In genomic region chr1:46486432-46487015, GRCh38 we compare ENCODE assay signal across 17 cellular contexts. TPM values are rescaled to one million over a fixed set of nuclear protein-coding genes. Genes with fewer than 3 reads are reported as not detected.
DNase-seq lines count a peak whose midpoint lies in the region; ATAC-seq and TF ChIP-seq lines count a peak whose summit lies in the region.
"Had no signal": no experiment of that assay in that cellular context is flagged by ENCODE, and none has a peak within 500 bp of the region (broad histone marks: within the 10 kb centered on the region; RNA-seq: fewer than 3 reads in every experiment).

No MANE protein-coding gene starts in this region.

- H3K4me1 Mint-ChIP-seq in endodermal cell = peaks cover 42% of the 10 kb centered on the region
- peaks cover 51% of the 10 kb centered on the region for H3K4me1 Mint-ChIP-seq in neural progenitor cell
- peaks cover 17% of the 10 kb centered on the region for H3K4me1 Mint-ChIP-seq in mesothelial cell of epicardium
- peaks cover 12% of the 10 kb centered on the region for H3K4me1 Mint-ChIP-seq in activated CD4-positive, alpha-beta T cell treated with anti-CD3 and anti-CD28 coated beads, Interleukin-2, amount 10 ng/mL, durations not matched to agents 24 days and 14 days

- H3K27ac ChIP-seq in endodermal cell (ENCODE audit: low read depth, low read length) (no peak overlapping the region), neural progenitor cell (no peak overlapping the region), aorta (ENCODE audit: low read depth in 1 of 2, low read length in 2 of 2) (no peak overlapping the region)
- H3K27ac ChIP-seq: BLaER1 treated with 17β-estradiol and CSF1 and Interleukin-3, amounts not matched to agents 10 nM and 100 nM had no signal

- intact Hi-C loops in aorta (cut with DNase I) = no loop called here
- intact Hi-C loops in activated CD4-positive, alpha-beta T cell treated with anti-CD3 and anti-CD28 coated beads, Interleukin-2, amount 10 ng/mL, durations not matched to agents 24 days and 14 days (cut with micrococcal nuclease) = loop anchor here (10.0 kb wide), 1 partner anchor 948 kb away; the partner anchor contains the start of gene FOXD2

- no peak overlapping the region for H3K4me2 ChIP-seq in neural progenitor cell
- H3K4me2 ChIP-seq: BLaER1 treated with 17β-estradiol and CSF1 and Interleukin-3, amounts not matched to agents 10 nM and 100 nM had no signal

- H3K9me3 ChIP-seq in endodermal cell (ENCODE audit: control insufficient read depth, low read length) (no peaks in the 10 kb centered on the region), neural progenitor cell (ENCODE audit: low read depth) (no peaks in the 10 kb centered on the region), aorta (ENCODE audit: control insufficient read depth, low read length) (no peaks in the 10 kb centered on the region)
- H3K9me3 ChIP-seq: BLaER1 treated with 17β-estradiol and CSF1 and Interleukin-3, amounts not matched to agents 10 nM and 100 nM had no signal

- WGBS in endodermal cell (ENCODE audit: insufficient coverage in 1 of 2, insufficient read length in 1 of 2), 2 experiments = 75 to 82% methylated on average over 4 to 8 of the region's 8 CpGs
- 91 to 94% methylated on average over 8 of the region's 8 CpGs for WGBS in aorta, 2 donors

- H4K20me1 ChIP-seq in neural progenitor cell (ENCODE audit: low read depth) = peaks cover 88% of the 10 kb centered on the region

- H3K9ac ChIP-seq in endodermal cell (ENCODE audit: extremely low read depth, low read length, poor library complexity, severe bottlenecking) (no peak overlapping the region), neural progenitor cell (no peak overlapping the region)
- H3K9ac ChIP-seq: BLaER1 treated with 17β-estradiol and CSF1 and Interleukin-3, amounts not matched to agents 10 nM and 100 nM had no signal

- H3K4me3 Mint-ChIP-seq in endodermal cell (peak overlapping the region; percentile 22), neural progenitor cell (peak overlapping the region; percentile 38), mesothelial cell of epicardium (no peak overlapping the region)
- H3K4me3 Mint-ChIP-seq in activated CD4-positive, alpha-beta T cell treated with anti-CD3 and anti-CD28 coated beads, Interleukin-2, amount 10 ng/mL, durations not matched to agents 24 days and 14 days = no peak overlapping the region
- H3K4me3 Mint-ChIP-seq: CD4-positive, CD25-positive, alpha-beta regulatory T cell; HFFc6 had no signal

- peaks cover 95% of the 10 kb centered on the region for H3K27me3 ChIP-seq in H7 (ENCODE audit: control insufficient read depth, insufficient read depth, low read length)
- H3K27me3 ChIP-seq in endodermal cell (ENCODE audit: control insufficient read depth, insufficient read depth, low read length, poor library complexity, severe bottlenecking) = peaks cover 92% of the 10 kb centered on the region
- peaks cover 100% of the 10 kb centered on the region for H3K27me3 ChIP-seq in neural progenitor cell
- no peaks in the 10 kb centered on the region for H3K27me3 ChIP-seq in aorta (ENCODE audit: control insufficient read depth in 1 of 2, insufficient read depth in 2 of 2, low read length in 1 of 2)

- peaks cover 47% of the 10 kb centered on the region for H3F3A ChIP-seq in neural progenitor cell (ENCODE audit: low read depth)

- H3K4me3 ChIP-seq in H7 (ENCODE audit: insufficient read depth, low read depth, low read length) = no peak overlapping the region
- H3K4me3 ChIP-seq in endodermal cell (ENCODE audit: low read length) = no peak overlapping the region
- H3K4me3 ChIP-seq in neural progenitor cell = no peak overlapping the region
- no peak overlapping the region for H3K4me3 ChIP-seq in aorta (ENCODE audit: low read length in 2 of 2)
- H3K4me3 ChIP-seq: BLaER1 treated with 17β-estradiol and CSF1 and Interleukin-3, amounts not matched to agents 10 nM and 100 nM had no signal

- H3K4me1 ChIP-seq in endodermal cell (ENCODE audit: control insufficient read depth, insufficient read depth, low read length) = peaks cover 6% of the 10 kb centered on the region
- H3K4me1 ChIP-seq in neural progenitor cell = peaks cover 51% of the 10 kb centered on the region
- no peaks in the 10 kb centered on the region for H3K4me1 ChIP-seq in aorta (ENCODE audit: control insufficient read depth in 1 of 2, insufficient read depth in 2 of 2, low read length in 2 of 2)

- no peak for ATAC-seq in aorta (ENCODE audit: low FRiP score)

- H3K36me3 Mint-ChIP-seq in endodermal cell (ENCODE audit: low read depth) (no peaks in the 10 kb centered on the region), neural progenitor cell (no peaks in the 10 kb centered on the region), mesothelial cell of epicardium (no peaks in the 10 kb centered on the region)
- peaks cover 5% of the 10 kb centered on the region for H3K36me3 Mint-ChIP-seq in activated CD4-positive, alpha-beta T cell treated with anti-CD3 and anti-CD28 coated beads, Interleukin-2, amount 10 ng/mL, durations not matched to agents 24 days and 14 days (ENCODE audit: low read depth)
- H3K36me3 Mint-ChIP-seq: CD4-positive, CD25-positive, alpha-beta regulatory T cell; IgD-negative memory B cell had no signal

- no peak overlapping the region for H2AFZ ChIP-seq in neural progenitor cell (replicated peaks)

- TF ChIP-seq CTCF in endodermal cell (conservative IDR thresholded peaks at IDR 0.05) (no peak), neural progenitor cell (IDR thresholded peaks at IDR 0.05) (no peak), mesothelial cell of epicardium (IDR thresholded peaks at IDR 0.05; ENCODE audit: unreplicated experiment) (no peak)

- H3K79me2 ChIP-seq in neural progenitor cell (ENCODE audit: low read depth) = no peaks in the 10 kb centered on the region

- H3K27me3 Mint-ChIP-seq in endodermal cell (ENCODE audit: insufficient read depth) = peaks cover 99% of the 10 kb centered on the region
- peaks cover 84% of the 10 kb centered on the region for H3K27me3 Mint-ChIP-seq in neural progenitor cell (ENCODE audit: insufficient read depth, low read depth)
- peaks cover 98% of the 10 kb centered on the region for H3K27me3 Mint-ChIP-seq in mesothelial cell of epicardium (ENCODE audit: low read depth)
- peaks cover 81% of the 10 kb centered on the region for H3K27me3 Mint-ChIP-seq in activated CD4-positive, alpha-beta T cell treated with anti-CD3 and anti-CD28 coated beads, Interleukin-2, amount 10 ng/mL, durations not matched to agents 24 days and 14 days

- H3K36me3 ChIP-seq in H7 (replicated peaks; ENCODE audit: control insufficient read depth, insufficient read depth, low read length) (no peaks in the 10 kb centered on the region), endodermal cell (ENCODE audit: control insufficient read depth, insufficient read depth, low read length) (no peaks in the 10 kb centered on the region), neural progenitor cell (no peaks in the 10 kb centered on the region), aorta (ENCODE audit: control insufficient read depth in 1 of 2, insufficient read depth in 2 of 2, low read length in 1 of 2) (no peaks in the 10 kb centered on the region)
- H3K36me3 ChIP-seq: BLaER1 treated with 17β-estradiol and CSF1 and Interleukin-3, amounts not matched to agents 10 nM and 100 nM had no signal

- no peaks in the 10 kb centered on the region for H3K9me3 Mint-ChIP-seq in endodermal cell
- H3K9me3 Mint-ChIP-seq in neural progenitor cell = peaks cover 4% of the 10 kb centered on the region
- no peaks in the 10 kb centered on the region for H3K9me3 Mint-ChIP-seq in mesothelial cell of epicardium
- H3K9me3 Mint-ChIP-seq in activated CD4-positive, alpha-beta T cell treated with anti-CD3 and anti-CD28 coated beads, Interleukin-2, amount 10 ng/mL, durations not matched to agents 24 days and 14 days = no peaks in the 10 kb centered on the region
- H3K9me3 Mint-ChIP-seq: HFFc6 had no signal

- DNase-seq in H7 (peak; percentile 43), endodermal cell (no peak), neural progenitor cell (ENCODE audit: low spot score) (no peak), aorta (peak; percentile 11 to 16), mesothelial cell of epicardium (ENCODE audit: low spot score in 2 of 2, unreplicated experiment in 2 of 2) (no peak), COLO829 (ENCODE audit: low spot score) (no peak)
- no peak for DNase-seq in activated CD4-positive, alpha-beta T cell treated with anti-CD3 and anti-CD28 coated beads, Interleukin-2, amount 10 ng/mL, durations not matched to agents 24 days and 14 days
- DNase-seq: ACHN; Calu3; CD4-positive, CD25-positive, alpha-beta regulatory T cell; DMS 273 treated with DMSO at 0.1 percent for 48 hours; GOT3; HCEC 1CT; HFFc6 had no signal

- H3K27ac Mint-ChIP-seq in endodermal cell (no peak overlapping the region), neural progenitor cell (peak overlapping the region; percentile 2), mesothelial cell of epicardium (no peak overlapping the region)
- no peak overlapping the region for H3K27ac Mint-ChIP-seq in activated CD4-positive, alpha-beta T cell treated with anti-CD3 and anti-CD28 coated beads, Interleukin-2, amount 10 ng/mL, durations not matched to agents 24 days and 14 days
- H3K27ac Mint-ChIP-seq: CD4-positive, CD25-positive, alpha-beta regulatory T cell; HFFc6; IgD-negative memory B cell had no signal

RNA-seq across cellular contexts. Expression of gene DMBX1, which starts 3.1 kb away (rescaled TPM):
- 4.2 and 5.4 TPM in 2 replicates for total RNA-seq in H7 (2014; rRNA removed; shearing (Covaris generic))
- total RNA-seq in endodermal cell = 10 to 100 TPM in 1 of 2 donors, 1 to 10 TPM in 1; 5.7 to 16.6 TPM
- 3.0 TPM for polyA plus RNA-seq in endodermal cell (2013, experiment 1 of 2)
- 3.4 TPM for polyA plus RNA-seq in endodermal cell (2013, experiment 2 of 2)
- total RNA-seq in neural progenitor cell (ENCODE audit: low replicate concordance) = 0.06 and 0.56 TPM in 2 replicates
- total RNA-seq in aorta = not detected
- polyA plus RNA-seq in aorta = under 1 TPM in 1 of 2 donors, not detected in 1; 0.38 TPM
- not detected in 3 replicates for total RNA-seq in mesothelial cell of epicardium
- total RNA-seq in activated CD4-positive, alpha-beta T cell treated with anti-CD3 and anti-CD28 coated beads, Interleukin-2, amount 10 ng/mL, durations not matched to agents 24 days and 14 days = 0.07 TPM in 1 of 2 replicates, not detected in the other
- total RNA-seq: CD4-positive, CD25-positive, alpha-beta regulatory T cell; HFFc6; HT1080 had no signal
- polyA plus RNA-seq: CD4-positive, CD25-positive, alpha-beta regulatory T cell; IgD-negative memory B cell had no signal

Comparison
In these comparisons a context has a peak if more than half of its experiments do, and no peak if none do; other contexts are left out.
1. DNase-seq: peak in H7 (single experiment) and aorta (2 of 2); none in endodermal cell (single experiment), neural progenitor cell (single experiment), mesothelial cell of epicardium (0 of 2), COLO829 (single experiment) and activated CD4-positive, alpha-beta T cell treated with anti-CD3 and anti-CD28 coated beads, Interleukin-2, amount 10 ng/mL, durations not matched to agents 24 days and 14 days (single experiment).
2. H3K4me3 Mint-ChIP-seq: peak in endodermal cell (single experiment) and neural progenitor cell (single experiment); none in mesothelial cell of epicardium (single experiment) and activated CD4-positive, alpha-beta T cell treated with anti-CD3 and anti-CD28 coated beads, Interleukin-2, amount 10 ng/mL, durations not matched to agents 24 days and 14 days (single experiment).